In genomic region chr22:31870890-31871289, GRCh38 we compare ENCODE assay signal across 11 cellular contexts.
DNase-seq lines count a peak whose midpoint lies in the region; ATAC-seq lines count a peak whose summit lies in the region.
"Had no signal": no experiment of that assay in that cellular context is flagged by ENCODE, and none has a peak within 500 bp of the region (broad histone marks: within the 10 kb centered on the region; RNA-seq: fewer than 3 reads in every experiment).

No MANE protein-coding gene starts in this region.

- H3K9me3 ChIP-seq in right cardiac atrium (ENCODE audit: control insufficient read depth, low read length), result no peaks in the 10 kb centered on the region
- H3K9me3 ChIP-seq: psoas muscle had no signal

- peaks cover 77% of the 10 kb centered on the region for H3K36me3 Mint-ChIP-seq in activated T-helper 17 cell treated with anti-CD3 and anti-CD28 coated beads, Interleukin-2, amount 50 U/mL, for 72 hours (ENCODE audit: low read depth)

- ATAC-seq in activated T-helper 17 cell treated with anti-CD3 and anti-CD28 coated beads, Interleukin-2, amount 50 U/mL, for 72 hours (replicated peaks), result no peak
- ATAC-seq in GM19452 (IDR thresholded peaks at IDR 0.05; ENCODE audit: unreplicated experiment) (no peak), right cardiac atrium (no peak), HG03159 (IDR thresholded peaks at IDR 0.05; ENCODE audit: unreplicated experiment) (no peak), Right ventricle myocardium inferior (no peak)
- ATAC-seq: psoas muscle had no signal

- WGBS in right cardiac atrium, result 78% methylated on average over 6 of the region's 6 CpGs

- H3K4me1 Mint-ChIP-seq in activated T-helper 17 cell treated with anti-CD3 and anti-CD28 coated beads, Interleukin-2, amount 50 U/mL, for 72 hours, result peaks cover 4% of the 10 kb centered on the region

- no peak overlapping the region for H3K4me3 Mint-ChIP-seq in activated T-helper 17 cell treated with anti-CD3 and anti-CD28 coated beads, Interleukin-2, amount 50 U/mL, for 72 hours

- no peaks in the 10 kb centered on the region for H3K4me1 ChIP-seq in right cardiac atrium (ENCODE audit: control insufficient read depth, insufficient read depth, low read length)
- H3K4me1 ChIP-seq: psoas muscle had no signal

- DNase-seq in HPDE6-E6E7 (ENCODE audit: extremely low spot score) (peak; percentile 92), globus pallidus (ENCODE audit: low spot score) (peak; percentile 71), substantia nigra (lab: John Stamatoyannopoulos, UW) (peak in 31 of 49 donors; percentile 3 to 78 (median 22)), right cardiac atrium (no peak), Right ventricle myocardium inferior (ENCODE audit: missing footprints) (no peak)
- DNase-seq: kidney glomerular epithelial cell, NCI-H526, psoas muscle had no signal

- H3K27ac ChIP-seq in substantia nigra (ENCODE audit: low read depth, low read length, poor library complexity, severe bottlenecking) (peak overlapping the region; percentile 2), right cardiac atrium (ENCODE audit: low read length) (no peak overlapping the region)
- H3K27ac ChIP-seq: psoas muscle had no signal

- no peaks in the 10 kb centered on the region for H3K27me3 ChIP-seq in right cardiac atrium (ENCODE audit: control insufficient read depth, insufficient read depth)

- peak overlapping the region; percentile 84 for H3K27ac Mint-ChIP-seq in activated T-helper 17 cell treated with anti-CD3 and anti-CD28 coated beads, Interleukin-2, amount 50 U/mL, for 72 hours

- H3K4me3 ChIP-seq in right cardiac atrium (ENCODE audit: low read length), result no peak overlapping the region
- H3K4me3 ChIP-seq: psoas muscle had no signal

- intact Hi-C loops in right cardiac atrium (cut with DNase I), result loop anchor here in 2 of 4 donors (5.0 to 10.0 kb wide), 2 partner anchors 94 to 101 kb away; no protein-coding TSS in a partner anchor
- intact Hi-C loops in Right ventricle myocardium inferior (cut with DNase I), result no loop called here

- no peaks in the 10 kb centered on the region for H3K27me3 Mint-ChIP-seq in activated T-helper 17 cell treated with anti-CD3 and anti-CD28 coated beads, Interleukin-2, amount 50 U/mL, for 72 hours

- no peaks in the 10 kb centered on the region for H3K9me3 Mint-ChIP-seq in activated T-helper 17 cell treated with anti-CD3 and anti-CD28 coated beads, Interleukin-2, amount 50 U/mL, for 72 hours

Comparison
In these comparisons a context has a peak if more than half of its experiments do, and no peak if none do; other contexts are left out.
1. DNase-seq: peak in HPDE6-E6E7 (single experiment), globus pallidus (single experiment) and substantia nigra (31 of 49); none in right cardiac atrium (0 of 3) and Right ventricle myocardium inferior (single experiment).